ENCODE assay signal across 11 cellular contexts in genomic region chr4:5524900-5525299, GRCh38.
DNase-seq lines count a peak whose midpoint lies in the region; ATAC-seq and TF ChIP-seq lines count a peak whose summit lies in the region.
"Had no signal": no experiment of that assay in that cellular context is flagged by ENCODE, and none has a peak within 500 bp of the region (broad histone marks: within the 10 kb centered on the region; RNA-seq: fewer than 3 reads in every experiment).

No MANE protein-coding gene starts in this region.

- DNase-seq in Right ventricle myocardium inferior (ENCODE audit: missing footprints) (no peak), right atrium auricular region (ENCODE audit: low spot score) (no peak), amniotic epithelial cell (ENCODE audit: low read depth) (peak; percentile 14), globus pallidus (ENCODE audit: low spot score) (peak; percentile 10), stromal cell of bone marrow (ENCODE audit: low read depth) (peak; percentile 26), 8988T (no peak)
- DNase-seq in activated naive CD4-positive, alpha-beta T cell treated with anti-CD3 and anti-CD28 coated beads, Interleukin-2, amount 50 U/mL, for 72 hours (ENCODE audit: low spot score in 2 of 2) = no peak
- DNase-seq: effector memory CD4-positive, alpha-beta T cell; NCI-H1436 treated with DMSO at 0.1 percent for 48 hours had no signal

- peaks cover 17 to 24% of the 10 kb centered on the region in 2 donors for H3K9me3 Mint-ChIP-seq in activated naive CD4-positive, alpha-beta T cell treated with anti-CD3 and anti-CD28 coated beads, Interleukin-2, amount 50 U/mL, for 72 hours

- H3K4me3 ChIP-seq in right atrium auricular region = no peak overlapping the region
- H3K4me3 ChIP-seq: A549 had no signal

- no peaks in the 10 kb centered on the region for H3K36me3 ChIP-seq in right atrium auricular region

- no peaks in the 10 kb centered on the region for H3K27me3 ChIP-seq in right atrium auricular region

- no peak for TF ChIP-seq CTCF in right atrium auricular region (IDR thresholded peaks at IDR 0.05)

- intact Hi-C loops in Right ventricle myocardium inferior (cut with DNase I) = no loop called here

- H3K9me3 ChIP-seq in right atrium auricular region = peaks cover 0 to 7% of the 10 kb centered on the region in 2 donors
- H3K9me3 ChIP-seq: A549 had no signal

- H3K4me1 ChIP-seq in right atrium auricular region = peaks cover 0 to 7% of the 10 kb centered on the region in 2 donors
- H3K4me1 ChIP-seq: A549 had no signal

- H3K27ac ChIP-seq in right atrium auricular region = no peak overlapping the region
- H3K27ac ChIP-seq: A549 had no signal

- ATAC-seq in Right ventricle myocardium inferior (peak; percentile 54), HG02981 (IDR thresholded peaks at IDR 0.05; ENCODE audit: unreplicated experiment) (no peak)
- no peak for ATAC-seq in activated naive CD4-positive, alpha-beta T cell treated with anti-CD3 and anti-CD28 coated beads, Interleukin-2, amount 50 U/mL, for 72 hours
- ATAC-seq: A549 had no signal

- H3K36me3 Mint-ChIP-seq in activated naive CD4-positive, alpha-beta T cell treated with anti-CD3 and anti-CD28 coated beads, Interleukin-2, amount 50 U/mL, for 72 hours = peaks cover 0 to 5% of the 10 kb centered on the region in 2 donors

- H3K27ac Mint-ChIP-seq in activated naive CD4-positive, alpha-beta T cell treated with anti-CD3 and anti-CD28 coated beads, Interleukin-2, amount 50 U/mL, for 72 hours = no peak overlapping the region

Comparison
In these comparisons a context has a peak if more than half of its experiments do, and no peak if none do; other contexts are left out.
1. DNase-seq: peak in amniotic epithelial cell (single experiment), globus pallidus (single experiment) and stromal cell of bone marrow (single experiment); none in Right ventricle myocardium inferior (single experiment), right atrium auricular region (single experiment), 8988T (single experiment) and activated naive CD4-positive, alpha-beta T cell treated with anti-CD3 and anti-CD28 coated beads, Interleukin-2, amount 50 U/mL, for 72 hours (0 of 2).